15 cellular contexts compared by ENCODE assay signal in the genomic region with DNA sequence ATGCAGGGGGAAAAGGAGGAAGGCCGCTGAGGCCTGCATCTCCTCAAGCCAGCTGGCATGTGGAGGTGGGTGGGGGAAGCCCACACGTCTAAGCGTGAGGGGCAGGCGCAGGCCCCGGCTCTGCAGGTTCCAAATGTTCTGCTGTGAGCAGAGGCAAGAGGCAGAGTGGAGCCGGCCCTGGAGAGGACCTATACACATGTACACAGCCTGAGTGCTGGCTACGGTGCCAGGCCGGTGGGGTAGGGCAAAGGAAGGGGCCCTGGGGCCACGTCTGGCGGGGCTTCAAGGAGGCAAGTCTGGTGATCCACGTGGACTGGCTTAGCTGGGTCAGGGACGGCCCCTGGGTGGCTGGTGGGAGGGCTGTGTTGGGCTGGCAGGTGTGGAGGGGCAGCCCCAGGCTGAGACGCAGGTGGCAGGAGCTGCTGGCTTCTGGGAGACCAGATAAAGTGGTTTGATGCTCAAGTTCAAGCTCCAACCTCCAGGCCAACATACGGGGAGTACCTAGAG. TPM values are rescaled to one million over a fixed set of nuclear protein-coding genes. Genes with fewer than 3 reads are reported as not detected.
DNase-seq lines count a peak whose midpoint lies in the region; ATAC-seq lines count a peak whose summit lies in the region.
"Had no signal": no experiment of that assay in that cellular context is flagged by ENCODE, and none has a peak within 500 bp of the region (broad histone marks: within the 10 kb centered on the region; RNA-seq: fewer than 3 reads in every experiment).

No MANE protein-coding gene starts in this region.

- H3K4me3 Mint-ChIP-seq in natural killer cell treated with Interleukin-12 subunit alpha and Interleukin-12 subunit beta and Interleukin-15 and Interleukin-18, amount 100 ng/mL, for 72 hours: no peak overlapping the region
- H3K4me3 Mint-ChIP-seq: activated CD4-positive, alpha-beta T cell treated with anti-CD3 and anti-CD28 coated beads, Interleukin-2, amount 10 ng/mL, durations not matched to agents 24 days and 14 days had no signal

- no peak for DNase-seq in natural killer cell treated with Interleukin-12 subunit alpha and Interleukin-12 subunit beta and Interleukin-15 and Interleukin-18, amount 100 ng/mL, for 72 hours (ENCODE audit: low spot score)
- no peak for DNase-seq in COR-L47 (lab: John Stamatoyannopoulos, UW)
- no peak for DNase-seq in NCI-H1105 (lab: John Stamatoyannopoulos, UW)
- no peak for DNase-seq in H7
- DNase-seq in NCI-H2081 (lab: John Stamatoyannopoulos, UW): no peak
- DNase-seq: activated CD4-positive, alpha-beta T cell treated with anti-CD3 and anti-CD28 coated beads, Interleukin-2, amount 10 ng/mL, durations not matched to agents 24 days and 14 days; DMS53 had no signal

- no peaks in the 10 kb centered on the region for H3K27me3 ChIP-seq in H7 (ENCODE audit: control insufficient read depth, insufficient read depth, low read length)

- peaks cover 4% of the 10 kb centered on the region for H3K36me3 Mint-ChIP-seq in natural killer cell treated with Interleukin-12 subunit alpha and Interleukin-12 subunit beta and Interleukin-15 and Interleukin-18, amount 100 ng/mL, for 72 hours

- no peak overlapping the region for H3K4me3 ChIP-seq in H7 (ENCODE audit: insufficient read depth, low read depth, low read length)
- H3K4me3 ChIP-seq: lung, skin epidermis had no signal

- peaks cover 11% of the 10 kb centered on the region for H3K36me3 ChIP-seq in H7 (replicated peaks; ENCODE audit: control insufficient read depth, insufficient read depth, low read length)

- peak overlapping the region; percentile 93 to 95 for H3K27ac Mint-ChIP-seq in natural killer cell treated with Interleukin-12 subunit alpha and Interleukin-12 subunit beta and Interleukin-15 and Interleukin-18, amount 100 ng/mL, for 72 hours
- H3K27ac Mint-ChIP-seq: activated CD4-positive, alpha-beta T cell treated with anti-CD3 and anti-CD28 coated beads, Interleukin-2, amount 10 ng/mL, durations not matched to agents 24 days and 14 days had no signal

- no peaks in the 10 kb centered on the region for H3K27me3 Mint-ChIP-seq in natural killer cell treated with Interleukin-12 subunit alpha and Interleukin-12 subunit beta and Interleukin-15 and Interleukin-18, amount 100 ng/mL, for 72 hours
- H3K27me3 Mint-ChIP-seq: activated CD4-positive, alpha-beta T cell treated with anti-CD3 and anti-CD28 coated beads, Interleukin-2, amount 10 ng/mL, durations not matched to agents 24 days and 14 days had no signal

- peaks cover 71 to 82% of the 10 kb centered on the region in 2 donors for H3K4me1 Mint-ChIP-seq in natural killer cell treated with Interleukin-12 subunit alpha and Interleukin-12 subunit beta and Interleukin-15 and Interleukin-18, amount 100 ng/mL, for 72 hours (ENCODE audit: low read depth in 2 of 2)

- ATAC-seq in GM18868 (IDR thresholded peaks at IDR 0.05; ENCODE audit: unreplicated experiment): peak; percentile 28
- peak; percentile 31 for ATAC-seq in GM21786 (IDR thresholded peaks at IDR 0.05; ENCODE audit: unreplicated experiment)
- ATAC-seq in HG03558 (IDR thresholded peaks at IDR 0.05; ENCODE audit: extremely low read depth, unreplicated experiment): peak; percentile 17
- no peak for ATAC-seq in natural killer cell treated with Interleukin-12 subunit alpha and Interleukin-12 subunit beta and Interleukin-15 and Interleukin-18, amount 100 ng/mL, for 72 hours
- ATAC-seq: HCT116 had no signal

- H3K9me3 Mint-ChIP-seq in natural killer cell treated with Interleukin-12 subunit alpha and Interleukin-12 subunit beta and Interleukin-15 and Interleukin-18, amount 100 ng/mL, for 72 hours: no peaks in the 10 kb centered on the region
- H3K9me3 Mint-ChIP-seq: activated CD4-positive, alpha-beta T cell treated with anti-CD3 and anti-CD28 coated beads, Interleukin-2, amount 10 ng/mL, durations not matched to agents 24 days and 14 days had no signal

RNA-seq across cellular contexts. Expression of a gene that starts 26.4 kb away (rescaled TPM):
- 100 to 1,000 TPM in 1 of 2 donors, 10 to 100 TPM in 1; 90.0 to 179 TPM for total RNA-seq in natural killer cell treated with Interleukin-12 subunit alpha and Interleukin-12 subunit beta and Interleukin-15 and Interleukin-18, amount 100 ng/mL, for 72 hours
- total RNA-seq in H7 (2014; rRNA removed; shearing (Covaris generic)): 70.2 and 77.5 TPM in 2 replicates

RNA-seq across cellular contexts. Expression of a gene that starts 52.1 kb away (rescaled TPM):
- total RNA-seq in natural killer cell treated with Interleukin-12 subunit alpha and Interleukin-12 subunit beta and Interleukin-15 and Interleukin-18, amount 100 ng/mL, for 72 hours: not detected
- total RNA-seq in H7 (2014; rRNA removed; shearing (Covaris generic)): 0.07 TPM in 2 replicates
- total RNA-seq: activated CD4-positive, alpha-beta T cell treated with anti-CD3 and anti-CD28 coated beads, Interleukin-2, amount 10 ng/mL, durations not matched to agents 24 days and 14 days; M059J; RPMI7951 had no signal

Comparison
In these comparisons a context has a peak if more than half of its experiments do, and no peak if none do; other contexts are left out.
1. ATAC-seq: peak in GM18868 (single experiment), GM21786 (single experiment) and HG03558 (single experiment); none in natural killer cell treated with Interleukin-12 subunit alpha and Interleukin-12 subunit beta and Interleukin-15 and Interleukin-18, amount 100 ng/mL, for 72 hours (0 of 2).